ENCODE assay signal across 12 cellular contexts in genomic region chr13:46178821-46179220, GRCh38. TPM values are rescaled to one million over a fixed set of nuclear protein-coding genes. Genes with fewer than 3 reads are reported as not detected.
DNase-seq lines count a peak whose midpoint lies in the region; ATAC-seq and TF ChIP-seq lines count a peak whose summit lies in the region.
"Had no signal": no experiment of that assay in that cellular context is flagged by ENCODE, and none has a peak within 500 bp of the region (broad histone marks: within the 10 kb centered on the region; RNA-seq: fewer than 3 reads in every experiment).

No MANE protein-coding gene starts in this region.

- H4K20me1 ChIP-seq in DND-41 (ENCODE audit: insufficient read depth, low read length) (peaks cover 33% of the 10 kb centered on the region), Loucy (ENCODE audit: insufficient read depth, low read length, poor library complexity, severe bottlenecking) (peaks cover 71% of the 10 kb centered on the region)

- peaks cover 45% of the 10 kb centered on the region for H3K36me3 Mint-ChIP-seq in activated naive CD8-positive, alpha-beta T cell treated with anti-CD3 and anti-CD28 coated beads, Interleukin-2, amount 10 ng/mL, durations not matched to agents 7 days and 5 days

- no peak for DNase-seq in DND-41
- DNase-seq in activated naive CD8-positive, alpha-beta T cell treated with anti-CD3 and anti-CD28 coated beads, Interleukin-2, amount 10 ng/mL, durations not matched to agents 7 days and 5 days, result no peak
- DNase-seq in activated gamma-delta T cell treated with Interleukin-2 at 50 U/mL for 16 hours, result no peak
- no peak for DNase-seq in D341Med (ENCODE audit: low spot score)
- DNase-seq in NCI-H2029 (lab: John Stamatoyannopoulos, UW), result no peak
- DNase-seq: activated gamma-delta T cell, Caco-2, WERI-Rb-1 had no signal

- H3K27me3 Mint-ChIP-seq in activated naive CD8-positive, alpha-beta T cell treated with anti-CD3 and anti-CD28 coated beads, Interleukin-2, amount 10 ng/mL, durations not matched to agents 7 days and 5 days, result no peaks in the 10 kb centered on the region

- peak overlapping the region; percentile 92 to 94; a peak in 3 of 4 replicates for H3K4me3 ChIP-seq in DND-41 (ENCODE audit: low read depth in 1 of 2, low read length in 2 of 2)
- peak overlapping the region; percentile 86 for H3K4me3 ChIP-seq in Loucy (ENCODE audit: low read length, poor library complexity, severe bottlenecking)
- peak overlapping the region in 4 of 7 experiments; percentile 26 to 46 (median 38) for H3K4me3 ChIP-seq in skin epidermis
- H3K4me3 ChIP-seq: mucosa of descending colon had no signal

- peaks cover 96% of the 10 kb centered on the region for H3K79me2 ChIP-seq in DND-41 (ENCODE audit: insufficient read depth, low read length)
- peaks cover 96% of the 10 kb centered on the region for H3K79me2 ChIP-seq in Loucy (ENCODE audit: insufficient read depth, low read length)

- H3K4me1 ChIP-seq in DND-41 (ENCODE audit: insufficient read depth, low read length) (peaks cover 83% of the 10 kb centered on the region), Loucy (ENCODE audit: insufficient read depth, low read length, poor library complexity, severe bottlenecking) (peaks cover 69% of the 10 kb centered on the region)

- peaks cover 32% of the 10 kb centered on the region for H3K36me3 ChIP-seq in DND-41 (ENCODE audit: insufficient read depth, low read length)
- no peaks in the 10 kb centered on the region; the same call in 1 of the 2 replicates for H3K36me3 ChIP-seq in Loucy (ENCODE audit: insufficient read depth, low read length)
- H3K36me3 ChIP-seq: WERI-Rb-1 had no signal

- no peaks in the 10 kb centered on the region for H3K9me2 ChIP-seq in Loucy (replicated peaks; ENCODE audit: low read depth, low read length)

- no peaks in the 10 kb centered on the region for H3K9me3 Mint-ChIP-seq in activated naive CD8-positive, alpha-beta T cell treated with anti-CD3 and anti-CD28 coated beads, Interleukin-2, amount 10 ng/mL, durations not matched to agents 7 days and 5 days

- no peaks in the 10 kb centered on the region for H3K9me3 ChIP-seq in DND-41 (ENCODE audit: insufficient read depth, low read length, severe bottlenecking)
- no peaks in the 10 kb centered on the region for H3K9me3 ChIP-seq in Loucy (ENCODE audit: insufficient read depth, low read depth, low read length)
- H3K9me3 ChIP-seq: Caco-2, mucosa of descending colon had no signal

- H3K27ac ChIP-seq in DND-41 (ENCODE audit: low read length) (peak overlapping the region; percentile 100), skin epidermis (peak overlapping the region in 7 of 21 experiments; percentile 11 to 93 (median 65))
- H3K27ac ChIP-seq: WERI-Rb-1 had no signal

- H3K27ac Mint-ChIP-seq in activated naive CD8-positive, alpha-beta T cell treated with anti-CD3 and anti-CD28 coated beads, Interleukin-2, amount 10 ng/mL, durations not matched to agents 7 days and 5 days, result peak overlapping the region; percentile 100

- peaks cover 60% of the 10 kb centered on the region for H3K4me1 Mint-ChIP-seq in activated naive CD8-positive, alpha-beta T cell treated with anti-CD3 and anti-CD28 coated beads, Interleukin-2, amount 10 ng/mL, durations not matched to agents 7 days and 5 days

- TF ChIP-seq CTCF in DND-41 (IDR thresholded peaks at IDR 0.05; ENCODE audit: borderline replicate concordance, extremely low read depth, low read length, poor library complexity, severe bottlenecking) (no peak), Loucy (conservative IDR thresholded peaks at IDR 0.05; ENCODE audit: low read length) (no peak)

- peak overlapping the region; percentile 86 for H3K9ac ChIP-seq in DND-41 (ENCODE audit: low read depth, low read length)
- peak overlapping the region; percentile 93 for H3K9ac ChIP-seq in Loucy (ENCODE audit: low read depth, low read length, poor library complexity, severe bottlenecking)

- H2AFZ ChIP-seq in DND-41 (ENCODE audit: low read depth, low read length) (no peak overlapping the region), Loucy (ENCODE audit: low read length) (no peak overlapping the region)

- H3K4me3 Mint-ChIP-seq in activated naive CD8-positive, alpha-beta T cell treated with anti-CD3 and anti-CD28 coated beads, Interleukin-2, amount 10 ng/mL, durations not matched to agents 7 days and 5 days, result peak overlapping the region; percentile 98

- H3K4me2 ChIP-seq in DND-41 (ENCODE audit: insufficient read depth, low read length) (peak overlapping the region; percentile 74), Loucy (ENCODE audit: low read depth, low read length, poor library complexity, severe bottlenecking) (peak overlapping the region; percentile 98)

- ATAC-seq in DND-41 (ENCODE audit: insufficient read depth, low read depth), result no peak
- ATAC-seq in activated naive CD8-positive, alpha-beta T cell treated with anti-CD3 and anti-CD28 coated beads, Interleukin-2, amount 10 ng/mL, durations not matched to agents 7 days and 5 days (ENCODE audit: low read depth), result no peak

- POLR2A ChIA-PET in activated naive CD8-positive, alpha-beta T cell treated with anti-CD3 and anti-CD28 coated beads, Interleukin-2, amount 10 ng/mL, durations not matched to agents 7 days and 5 days (lab: Charles Lee), result interaction anchor here (0.9 to 5.5 kb wide), 6 partner anchors 8 to 838 kb away, joined by 3 to 134 read pairs (median 8); partner anchors contain the start of gene TPT1

- no peaks in the 10 kb centered on the region for H3K27me3 ChIP-seq in DND-41 (ENCODE audit: insufficient read depth, low read length, poor library complexity)
- H3K27me3 ChIP-seq in Loucy (ENCODE audit: insufficient read depth, low read length, poor library complexity, severe bottlenecking), result no peaks in the 10 kb centered on the region

- peaks cover 14% of the 10 kb centered on the region; the same call in 1 of the 2 replicates for H3F3A ChIP-seq in Loucy (ENCODE audit: low read depth)

RNA-seq across cellular contexts. Expression of gene LCP1, which starts 3.2 kb away (rescaled TPM):
- 1,000 to 10,000 TPM in 1 of 2 experiments, 100 to 1,000 TPM in 1; 965 to 1,009 TPM for total RNA-seq in activated naive CD8-positive, alpha-beta T cell treated with anti-CD3 and anti-CD28 coated beads, Interleukin-2, amount 10 ng/mL, durations not matched to agents 7 days and 5 days
- total RNA-seq: LHCN-M2 had no signal

RNA-seq across cellular contexts. Expression of gene LRRC63, which starts 32.9 kb away (rescaled TPM):
- 1 to 10 TPM; 1.5 to 1.6 TPM for total RNA-seq in activated naive CD8-positive, alpha-beta T cell treated with anti-CD3 and anti-CD28 coated beads, Interleukin-2, amount 10 ng/mL, durations not matched to agents 7 days and 5 days
- total RNA-seq: Caco-2, LHCN-M2, mucosa of descending colon had no signal

Comparison
In these comparisons a context has a peak if more than half of its experiments do, and no peak if none do; other contexts are left out.
1. H3K4me3 ChIP-seq: peak in every context shown above with its lines; median percentile 93 in DND-41; 86 in Loucy; 38 in skin epidermis.